1 cellular context compared by ENCODE assay signal in genomic region chr7:130899638-130900401, GRCh38.
TF ChIP-seq lines count a peak whose summit lies in the region.

No MANE protein-coding gene starts in this region.

TF ChIP-seq in HepG2, 621 proteins besides CTCF, POLR2A, EP300 and RAD21 (continued from another document and continues in another):
- TF ChIP-seq NFE2L2 (IDR thresholded peaks at IDR 0.05; ENCODE audit: low read length) = no peak
- TF ChIP-seq FOSL2 (CRISPR knock-in tag; IDR thresholded peaks at IDR 0.05) = peak; percentile 86
- no peak for TF ChIP-seq ZNF282 (IDR thresholded peaks at IDR 0.05; ENCODE audit: partially characterized antibody)
- peak; percentile 80 for TF ChIP-seq PPARG (CRISPR knock-in tag; conservative IDR thresholded peaks at IDR 0.05)
- TF ChIP-seq ZNF343 (CRISPR knock-in tag; IDR thresholded peaks at IDR 0.05) = peak; percentile 91; the same call in 1 of the 2 replicates
- TF ChIP-seq ZNF766 (CRISPR knock-in tag; IDR thresholded peaks at IDR 0.05; ENCODE audit: borderline replicate concordance) = peak; percentile 65; the same call in 1 of the 2 replicates
- no peak for TF ChIP-seq ZNF20 (CRISPR knock-in tag; IDR thresholded peaks at IDR 0.05)
- peak; percentile 65; the same call in 1 of the 2 replicates for TF ChIP-seq CBX5 (CRISPR knock-in tag; IDR thresholded peaks at IDR 0.05; ENCODE audit: borderline replicate concordance)
- TF ChIP-seq JUND (CRISPR knock-in tag; IDR thresholded peaks at IDR 0.05) = no peak
- peak; percentile 57; the same call in 1 of the 2 replicates for TF ChIP-seq ZFP36L2 (CRISPR knock-in tag; IDR thresholded peaks at IDR 0.05)
- TF ChIP-seq HDAC2 (CRISPR knock-in tag; IDR thresholded peaks at IDR 0.05) = peak; percentile 98
- TF ChIP-seq ZFP41 (CRISPR knock-in tag; IDR thresholded peaks at IDR 0.05; ENCODE audit: borderline replicate concordance) = no peak
- no peak for TF ChIP-seq ZNF564 (CRISPR knock-in tag; IDR thresholded peaks at IDR 0.05)
- TF ChIP-seq KAT7 (CRISPR knock-in tag; IDR thresholded peaks at IDR 0.05; ENCODE audit: borderline replicate concordance) = 0 out of 2 replicates have a peak, but pooled peaks have one; percentile 72
- TF ChIP-seq DNMT3B (CRISPR knock-in tag; conservative IDR thresholded peaks at IDR 0.05) = peak; percentile 91; the same call in 1 of the 2 replicates
- TF ChIP-seq POLR2AphosphoS2 (IDR thresholded peaks at IDR 0.05; ENCODE audit: low read depth, low read length) = no peak
- peak; percentile 82; the same call in 1 of the 2 replicates for TF ChIP-seq ZNF512B (CRISPR knock-in tag; IDR thresholded peaks at IDR 0.05; ENCODE audit: borderline replicate concordance)
- no peak for TF ChIP-seq SMAD9 (CRISPR knock-in tag; IDR thresholded peaks at IDR 0.05)
- no peak for TF ChIP-seq ZNF768 (CRISPR knock-in tag; IDR thresholded peaks at IDR 0.05)
- TF ChIP-seq NCOA2 (CRISPR knock-in tag; IDR thresholded peaks at IDR 0.05) = peak; percentile 96
- TF ChIP-seq THAP11 (CRISPR knock-in tag; IDR thresholded peaks at IDR 0.05) = peak; percentile 74
- TF ChIP-seq ZNF234 (CRISPR knock-in tag; conservative IDR thresholded peaks at IDR 0.05) = no peak
- TF ChIP-seq SSRP1 (CRISPR knock-in tag; IDR thresholded peaks at IDR 0.05) = peak; percentile 93; the same call in 1 of the 2 replicates
- TF ChIP-seq ZNF460 (CRISPR knock-in tag; IDR thresholded peaks at IDR 0.05; ENCODE audit: borderline replicate concordance) = peak; percentile 67; the same call in 1 of the 2 replicates
- peak; percentile 49; the same call in 1 of the 2 replicates for TF ChIP-seq SAFB2 (CRISPR knock-in tag; IDR thresholded peaks at IDR 0.05; ENCODE audit: borderline replicate concordance, low read depth)
- TF ChIP-seq, protein P1, sequence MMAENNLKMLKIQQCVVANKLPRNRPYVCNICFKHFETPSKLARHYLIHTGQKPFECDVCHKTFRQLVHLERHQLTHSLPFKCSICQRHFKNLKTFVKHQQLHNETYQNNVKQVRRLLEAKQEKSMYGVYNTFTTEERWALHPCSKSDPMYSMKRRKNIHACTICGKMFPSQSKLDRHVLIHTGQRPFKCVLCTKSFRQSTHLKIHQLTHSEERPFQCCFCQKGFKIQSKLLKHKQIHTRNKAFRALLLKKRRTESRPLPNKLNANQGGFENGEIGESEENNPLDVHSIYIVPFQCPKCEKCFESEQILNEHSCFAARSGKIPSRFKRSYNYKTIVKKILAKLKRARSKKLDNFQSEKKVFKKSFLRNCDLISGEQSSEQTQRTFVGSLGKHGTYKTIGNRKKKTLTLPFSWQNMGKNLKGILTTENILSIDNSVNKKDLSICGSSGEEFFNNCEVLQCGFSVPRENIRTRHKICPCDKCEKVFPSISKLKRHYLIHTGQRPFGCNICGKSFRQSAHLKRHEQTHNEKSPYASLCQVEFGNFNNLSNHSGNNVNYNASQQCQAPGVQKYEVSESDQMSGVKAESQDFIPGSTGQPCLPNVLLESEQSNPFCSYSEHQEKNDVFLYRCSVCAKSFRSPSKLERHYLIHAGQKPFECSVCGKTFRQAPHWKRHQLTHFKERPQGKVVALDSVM (CRISPR knock-in tag; IDR thresholded peaks at IDR 0.05) = peak; percentile 64
- peak; percentile 72; the same call in 1 of the 2 replicates for TF ChIP-seq HBP1 (CRISPR knock-in tag; IDR thresholded peaks at IDR 0.05; ENCODE audit: low read depth)
- no peak for TF ChIP-seq SOX6 (IDR thresholded peaks at IDR 0.05)
- peak; percentile 96 for TF ChIP-seq SOX6 (CRISPR knock-in tag; IDR thresholded peaks at IDR 0.05)
- TF ChIP-seq ZSCAN31 (CRISPR knock-in tag; IDR thresholded peaks at IDR 0.05; ENCODE audit: low read depth) = no peak
- peak; percentile 81 for TF ChIP-seq ZFP91 (CRISPR knock-in tag; IDR thresholded peaks at IDR 0.05; ENCODE audit: borderline replicate concordance)
- peak; percentile 55; the same call in 1 of the 2 replicates for TF ChIP-seq CCDC6 (CRISPR knock-in tag; IDR thresholded peaks at IDR 0.05)
- TF ChIP-seq CHD2 (IDR thresholded peaks at IDR 0.05; ENCODE audit: low read depth, low read length) = no peak
- TF ChIP-seq, protein P2, sequence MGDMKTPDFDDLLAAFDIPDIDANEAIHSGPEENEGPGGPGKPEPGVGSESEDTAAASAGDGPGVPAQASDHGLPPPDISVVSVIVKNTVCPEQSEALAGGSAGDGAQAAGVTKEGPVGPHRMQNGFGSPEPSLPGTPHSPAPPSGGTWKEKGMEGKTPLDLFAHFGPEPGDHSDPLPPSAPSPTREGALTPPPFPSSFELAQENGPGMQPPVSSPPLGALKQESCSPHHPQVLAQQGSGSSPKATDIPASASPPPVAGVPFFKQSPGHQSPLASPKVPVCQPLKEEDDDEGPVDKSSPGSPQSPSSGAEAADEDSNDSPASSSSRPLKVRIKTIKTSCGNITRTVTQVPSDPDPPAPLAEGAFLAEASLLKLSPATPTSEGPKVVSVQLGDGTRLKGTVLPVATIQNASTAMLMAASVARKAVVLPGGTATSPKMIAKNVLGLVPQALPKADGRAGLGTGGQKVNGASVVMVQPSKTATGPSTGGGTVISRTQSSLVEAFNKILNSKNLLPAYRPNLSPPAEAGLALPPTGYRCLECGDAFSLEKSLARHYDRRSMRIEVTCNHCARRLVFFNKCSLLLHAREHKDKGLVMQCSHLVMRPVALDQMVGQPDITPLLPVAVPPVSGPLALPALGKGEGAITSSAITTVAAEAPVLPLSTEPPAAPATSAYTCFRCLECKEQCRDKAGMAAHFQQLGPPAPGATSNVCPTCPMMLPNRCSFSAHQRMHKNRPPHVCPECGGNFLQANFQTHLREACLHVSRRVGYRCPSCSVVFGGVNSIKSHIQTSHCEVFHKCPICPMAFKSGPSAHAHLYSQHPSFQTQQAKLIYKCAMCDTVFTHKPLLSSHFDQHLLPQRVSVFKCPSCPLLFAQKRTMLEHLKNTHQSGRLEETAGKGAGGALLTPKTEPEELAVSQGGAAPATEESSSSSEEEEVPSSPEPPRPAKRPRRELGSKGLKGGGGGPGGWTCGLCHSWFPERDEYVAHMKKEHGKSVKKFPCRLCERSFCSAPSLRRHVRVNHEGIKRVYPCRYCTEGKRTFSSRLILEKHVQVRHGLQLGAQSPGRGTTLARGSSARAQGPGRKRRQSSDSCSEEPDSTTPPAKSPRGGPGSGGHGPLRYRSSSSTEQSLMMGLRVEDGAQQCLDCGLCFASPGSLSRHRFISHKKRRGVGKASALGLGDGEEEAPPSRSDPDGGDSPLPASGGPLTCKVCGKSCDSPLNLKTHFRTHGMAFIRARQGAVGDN (CRISPR knock-in tag; IDR thresholded peaks at IDR 0.05) = peak; percentile 68; the same call in 1 of the 2 replicates
- TF ChIP-seq BCL3 (CRISPR knock-in tag; IDR thresholded peaks at IDR 0.05) = peak; percentile 74; the same call in 1 of the 2 replicates
- TF ChIP-seq ZNF589 (CRISPR knock-in tag; conservative IDR thresholded peaks at IDR 0.05) = no peak
- TF ChIP-seq ATM (IDR thresholded peaks at IDR 0.05; ENCODE audit: borderline replicate concordance) = no peak
- TF ChIP-seq POGZ (CRISPR knock-in tag; IDR thresholded peaks at IDR 0.05) = peak; percentile 82; the same call in 1 of the 2 replicates
- TF ChIP-seq GLI4 (CRISPR knock-in tag; IDR thresholded peaks at IDR 0.05; ENCODE audit: borderline replicate concordance) = no peak
- no peak for TF ChIP-seq ATAD3A (CRISPR knock-in tag; IDR thresholded peaks at IDR 0.05)
- peak; percentile 80; the same call in 1 of the 2 replicates for TF ChIP-seq KMT2A (CRISPR knock-in tag; IDR thresholded peaks at IDR 0.05)
- no peak for TF ChIP-seq ZBTB21 (CRISPR knock-in tag; IDR thresholded peaks at IDR 0.05)
- TF ChIP-seq, protein P3, sequence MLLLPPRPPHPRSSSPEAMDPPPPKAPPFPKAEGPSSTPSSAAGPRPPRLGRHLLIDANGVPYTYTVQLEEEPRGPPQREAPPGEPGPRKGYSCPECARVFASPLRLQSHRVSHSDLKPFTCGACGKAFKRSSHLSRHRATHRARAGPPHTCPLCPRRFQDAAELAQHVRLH (CRISPR knock-in tag; IDR thresholded peaks at IDR 0.05; ENCODE audit: borderline replicate concordance, low read depth) = peak; percentile 82; the same call in 1 of the 2 replicates
- TF ChIP-seq, protein P4, sequence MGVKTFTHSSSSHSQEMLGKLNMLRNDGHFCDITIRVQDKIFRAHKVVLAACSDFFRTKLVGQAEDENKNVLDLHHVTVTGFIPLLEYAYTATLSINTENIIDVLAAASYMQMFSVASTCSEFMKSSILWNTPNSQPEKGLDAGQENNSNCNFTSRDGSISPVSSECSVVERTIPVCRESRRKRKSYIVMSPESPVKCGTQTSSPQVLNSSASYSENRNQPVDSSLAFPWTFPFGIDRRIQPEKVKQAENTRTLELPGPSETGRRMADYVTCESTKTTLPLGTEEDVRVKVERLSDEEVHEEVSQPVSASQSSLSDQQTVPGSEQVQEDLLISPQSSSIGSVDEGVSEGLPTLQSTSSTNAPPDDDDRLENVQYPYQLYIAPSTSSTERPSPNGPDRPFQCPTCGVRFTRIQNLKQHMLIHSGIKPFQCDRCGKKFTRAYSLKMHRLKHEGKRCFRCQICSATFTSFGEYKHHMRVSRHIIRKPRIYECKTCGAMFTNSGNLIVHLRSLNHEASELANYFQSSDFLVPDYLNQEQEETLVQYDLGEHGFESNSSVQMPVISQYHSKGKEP (CRISPR knock-in tag; IDR thresholded peaks at IDR 0.05) = no peak
- TF ChIP-seq FOXC1 (CRISPR knock-in tag; IDR thresholded peaks at IDR 0.05; ENCODE audit: borderline replicate concordance) = no peak
- TF ChIP-seq ZNF749 (CRISPR knock-in tag; IDR thresholded peaks at IDR 0.05; ENCODE audit: borderline replicate concordance) = no peak; the same call in 1 of the 2 replicates
- peak; percentile 81 for TF ChIP-seq NR2F6 (IDR thresholded peaks at IDR 0.05)
- peak; percentile 84 for TF ChIP-seq NR2F6 (CRISPR knock-in tag; IDR thresholded peaks at IDR 0.05)
- peak; percentile 40; the same call in 1 of the 2 replicates for TF ChIP-seq ZNF143 (CRISPR knock-in tag; IDR thresholded peaks at IDR 0.05)
- no peak for TF ChIP-seq MZF1 (CRISPR knock-in tag; IDR thresholded peaks at IDR 0.05; ENCODE audit: borderline replicate concordance)
- 0 out of 2 replicates have a peak, but pooled peaks have one; percentile 21 for TF ChIP-seq CAMTA2 (CRISPR knock-in tag; IDR thresholded peaks at IDR 0.05; ENCODE audit: borderline replicate concordance)
- peak; percentile 72; the same call in 1 of the 2 replicates for TF ChIP-seq KDM6A (CRISPR knock-in tag; IDR thresholded peaks at IDR 0.05; ENCODE audit: low read depth)
- peak; percentile 68; the same call in 1 of the 2 replicates for TF ChIP-seq ZFP1 (CRISPR knock-in tag; IDR thresholded peaks at IDR 0.05)
- TF ChIP-seq, protein P5, sequence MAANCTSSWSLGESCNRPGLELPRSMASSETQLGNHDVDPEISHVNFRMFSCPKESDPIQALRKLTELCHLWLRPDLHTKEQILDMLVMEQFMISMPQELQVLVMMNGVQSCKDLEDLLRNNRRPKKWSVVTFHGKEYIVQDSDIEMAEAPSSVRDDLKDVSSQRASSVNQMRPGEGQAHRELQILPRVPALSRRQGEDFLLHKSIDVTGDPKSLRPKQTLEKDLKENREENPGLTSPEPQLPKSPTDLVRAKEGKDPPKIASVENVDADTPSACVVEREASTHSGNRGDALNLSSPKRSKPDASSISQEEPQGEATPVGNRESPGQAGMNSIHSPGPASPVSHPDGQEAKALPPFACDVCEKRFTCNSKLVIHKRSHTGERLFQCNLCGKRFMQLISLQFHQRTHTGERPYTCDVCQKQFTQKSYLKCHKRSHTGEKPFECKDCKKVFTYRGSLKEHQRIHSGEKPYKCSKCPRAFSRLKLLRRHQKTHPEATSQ (CRISPR knock-in tag; IDR thresholded peaks at IDR 0.05; ENCODE audit: borderline replicate concordance) = peak; percentile 96; the same call in 1 of the 2 replicates
